ENCODE assay signal across 1 cellular context in genomic region chr1:32767156-32767555, GRCh38.
TF ChIP-seq lines count a peak whose summit lies in the region.

No MANE protein-coding gene starts in this region.

TF ChIP-seq in HepG2, 621 proteins besides CTCF, POLR2A, EP300 and RAD21:
- TF ChIP-seq RARG (CRISPR knock-in tag; IDR thresholded peaks at IDR 0.05; ENCODE audit: low read depth) = no peak
- no peak for TF ChIP-seq ZNF263 (CRISPR knock-in tag; IDR thresholded peaks at IDR 0.05)
- TF ChIP-seq BCLAF1 (IDR thresholded peaks at IDR 0.05) = no peak
- no peak for TF ChIP-seq FOXP1 (IDR thresholded peaks at IDR 0.05)
- peak; percentile 31; the same call in 1 of the 2 replicates for TF ChIP-seq FOXP1 (CRISPR knock-in tag; IDR thresholded peaks at IDR 0.05)
- no peak for TF ChIP-seq MXI1 (IDR thresholded peaks at IDR 0.05; ENCODE audit: borderline replicate concordance, low read depth, low read length)
- TF ChIP-seq REPIN1 (CRISPR knock-in tag; IDR thresholded peaks at IDR 0.05; ENCODE audit: borderline replicate concordance, low read depth) = no peak
